27 cellular contexts compared by ENCODE assay signal in the genomic region with DNA sequence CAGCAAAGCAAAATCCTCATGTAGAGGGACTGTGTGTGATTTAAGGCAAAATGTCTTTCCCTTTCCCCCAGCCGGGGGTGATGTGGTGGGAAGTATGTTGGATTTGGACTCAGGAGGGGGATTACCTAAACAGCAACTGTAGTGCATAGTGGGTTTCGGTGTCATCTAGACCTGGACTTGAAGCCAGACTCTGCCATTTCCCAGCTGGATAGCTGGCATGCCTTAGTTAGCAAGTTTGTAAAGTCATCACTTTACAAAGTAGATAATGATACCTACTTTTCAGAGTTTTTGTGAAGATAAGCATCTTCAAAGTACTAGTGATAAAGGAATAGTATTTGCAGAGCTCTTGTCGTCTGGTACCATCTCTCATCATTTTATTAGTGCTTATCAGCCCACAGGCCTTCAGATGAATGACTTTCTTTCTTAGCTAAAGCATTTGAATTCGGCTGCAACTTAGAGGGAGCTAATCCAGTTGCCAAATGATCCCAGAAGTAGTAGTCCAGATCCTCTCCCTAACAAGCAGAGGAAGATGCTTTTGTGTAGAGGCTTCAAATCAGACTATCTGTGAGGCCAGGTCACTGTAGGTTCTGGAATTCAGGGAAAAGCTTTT. TPM values are rescaled to one million over a fixed set of nuclear protein-coding genes. Genes with fewer than 3 reads are reported as not detected.
"Had no signal": no experiment of that assay in that cellular context is flagged by ENCODE, and none has a peak within 500 bp of the region (broad histone marks: within the 10 kb centered on the region; RNA-seq: fewer than 3 reads in every experiment).

No MANE protein-coding gene starts in this region.

- ATAC-seq: activated naive CD4-positive, alpha-beta T cell treated with anti-CD3 and anti-CD28 coated beads, Interleukin-2, amount 50 U/mL, for 72 hours; activated naive CD8-positive, alpha-beta T cell treated with anti-CD3 and anti-CD28 coated beads, Interleukin-2, amount 50 U/mL, for 24 hours; activated T-cell treated with anti-CD3 and anti-CD28 coated beads, Interleukin-2, amount 50 U/mL, for 4 hours; PC-3; T-cell had no signal

- H3K4me3 ChIP-seq: cardiac muscle cell, MG63 had no signal

- H3K9me3 Mint-ChIP-seq: activated CD4-positive, alpha-beta memory T cell treated with anti-CD3 and anti-CD28 coated beads for 36 hours; activated CD4-positive, alpha-beta T cell treated with anti-CD3 and anti-CD28 coated beads, Interleukin-2, amount 10 ng/mL, durations not matched to agents 7 days and 5 days; activated naive CD4-positive, alpha-beta T cell treated with anti-CD3 and anti-CD28 coated beads, Interleukin-2, amount 50 U/mL, for 72 hours; activated naive CD8-positive, alpha-beta T cell treated with anti-CD3 and anti-CD28 coated beads, Interleukin-2, amount 50 U/mL, for 24 hours; activated T-cell treated with anti-CD3 and anti-CD28 coated beads, Interleukin-2, amount 50 U/mL, for 4 hours; T-cell had no signal

- H3K36me3 ChIP-seq: brain microvascular endothelial cell, cardiac muscle cell, MG63 had no signal

- H3K36me3 Mint-ChIP-seq: activated CD4-positive, alpha-beta memory T cell treated with anti-CD3 and anti-CD28 coated beads for 36 hours; activated naive CD4-positive, alpha-beta T cell treated with anti-CD3 and anti-CD28 coated beads, Interleukin-2, amount 50 U/mL, for 72 hours; T-cell had no signal

- H3K27me3 ChIP-seq: brain microvascular endothelial cell, cardiac muscle cell, MG63 had no signal

- DNase-seq: activated CD4-positive, alpha-beta memory T cell treated with anti-CD3 and anti-CD28 coated beads for 36 hours; activated CD4-positive, alpha-beta T cell treated with anti-CD3 and anti-CD28 coated beads, Interleukin-2, amount 10 ng/mL, durations not matched to agents 7 days and 5 days; activated CD4-positive, CD25-positive, alpha-beta regulatory T cell; activated CD8-positive, alpha-beta memory T cell treated with anti-CD3 and anti-CD28 coated beads for 24 hours; activated effector memory CD4-positive, alpha-beta T cell treated with anti-CD3 and anti-CD28 coated beads, Interleukin-2, amount 50 U/mL, for 16 hours; activated naive CD4-positive, alpha-beta T cell treated with Interleukin-2 at 50 U/mL for 16 hours; activated naive CD8-positive, alpha-beta T cell treated with anti-CD3 and anti-CD28 coated beads, Interleukin-2, amount 50 U/mL, for 24 hours; activated T-cell treated with anti-CD3 and anti-CD28 coated beads, Interleukin-2, amount 50 U/mL, for 4 hours; amygdala; brain microvascular endothelial cell; NCI-H1105; NCI-H1436 treated with DMSO at 0.1 percent for 48 hours; NCI-H187; NCI-H2081; NCI-H226; NCI-H526; NCI-H82; NK-92 treated with Interleukin-12 subunit alpha and Interleukin-12 subunit beta, amount 100 ng/mL, for 24 hours; PC-3; SHP77 treated with DMSO at 0.1 percent for 48 hours; T-cell; T-helper 2 cell; T1000 had no signal

- H3K4me3 Mint-ChIP-seq: activated CD4-positive, alpha-beta memory T cell treated with anti-CD3 and anti-CD28 coated beads for 36 hours; activated CD4-positive, alpha-beta T cell treated with anti-CD3 and anti-CD28 coated beads, Interleukin-2, amount 10 ng/mL, durations not matched to agents 7 days and 5 days; activated naive CD8-positive, alpha-beta T cell treated with anti-CD3 and anti-CD28 coated beads, Interleukin-2, amount 50 U/mL, for 24 hours; activated T-cell treated with anti-CD3 and anti-CD28 coated beads, Interleukin-2, amount 50 U/mL, for 4 hours; T-cell had no signal

- H3K27ac Mint-ChIP-seq: activated CD4-positive, alpha-beta memory T cell treated with anti-CD3 and anti-CD28 coated beads for 36 hours; activated CD4-positive, alpha-beta T cell treated with anti-CD3 and anti-CD28 coated beads, Interleukin-2, amount 10 ng/mL, durations not matched to agents 7 days and 5 days; activated naive CD4-positive, alpha-beta T cell treated with anti-CD3 and anti-CD28 coated beads, Interleukin-2, amount 50 U/mL, for 72 hours; activated naive CD8-positive, alpha-beta T cell treated with anti-CD3 and anti-CD28 coated beads, Interleukin-2, amount 50 U/mL, for 24 hours; T-cell had no signal

- H3K4me1 Mint-ChIP-seq: activated CD4-positive, alpha-beta T cell treated with anti-CD3 and anti-CD28 coated beads, Interleukin-2, amount 10 ng/mL, durations not matched to agents 7 days and 5 days; activated naive CD8-positive, alpha-beta T cell treated with anti-CD3 and anti-CD28 coated beads, Interleukin-2, amount 50 U/mL, for 24 hours; T-cell had no signal

- H3K27me3 Mint-ChIP-seq: activated CD4-positive, alpha-beta memory T cell treated with anti-CD3 and anti-CD28 coated beads for 36 hours had no signal

- H3K9me3 ChIP-seq: MG63 had no signal

- H3K27ac ChIP-seq: brain microvascular endothelial cell, cardiac muscle cell, VCaP had no signal

RNA-seq across cellular contexts. Expression of a gene that starts 56.2 kb away (rescaled TPM):
- total RNA-seq: activated CD4-positive, alpha-beta T cell treated with anti-CD3 and anti-CD28 coated beads, Interleukin-2, amount 10 ng/mL, durations not matched to agents 7 days and 5 days had no signal
